1 cellular context compared by ENCODE assay signal in the genomic region with DNA sequence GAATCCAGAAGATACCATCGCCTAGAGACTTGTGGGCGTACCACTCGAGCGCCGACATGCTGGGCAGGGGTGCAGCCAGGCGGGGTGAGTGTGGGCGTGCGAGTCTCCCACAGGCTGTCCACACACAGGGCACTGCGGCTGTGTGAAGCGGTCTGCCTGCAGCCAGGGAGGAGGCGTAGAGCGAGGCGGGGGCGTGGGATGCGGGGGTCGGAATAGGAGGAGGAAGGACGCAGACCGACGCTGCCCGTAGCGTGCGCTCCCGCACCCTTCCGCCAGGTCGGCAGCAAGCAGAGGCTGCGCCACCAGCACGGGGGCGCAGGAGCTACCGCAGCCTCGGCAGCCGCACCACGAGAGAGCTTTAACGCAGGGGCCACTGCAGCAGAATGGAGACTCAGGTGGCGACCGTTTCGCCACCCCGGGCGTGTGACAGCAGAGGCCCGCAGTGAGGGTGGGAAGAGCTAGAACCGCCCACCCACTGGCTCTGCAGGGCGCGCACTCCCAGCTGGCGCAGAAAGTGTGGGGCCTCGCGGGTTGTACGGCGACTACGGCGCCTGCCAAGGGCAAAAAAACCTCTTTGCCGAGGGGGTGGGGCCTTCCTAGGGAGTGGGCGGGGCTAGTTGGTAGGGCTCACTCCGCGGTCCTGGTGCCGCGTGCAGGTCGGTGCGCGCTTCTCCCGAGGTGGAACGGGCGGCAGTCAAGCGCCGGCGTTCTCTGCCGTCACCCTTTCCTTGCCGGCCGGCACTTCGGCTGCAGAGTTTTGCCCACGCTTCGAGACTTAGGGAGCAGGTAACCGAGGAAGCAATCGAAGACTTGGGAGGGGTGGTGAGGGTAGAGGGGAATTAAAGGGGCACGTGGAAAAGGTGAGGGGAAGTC.
TF ChIP-seq lines count a peak whose summit lies in the region.

A gene (minus strand): TSS at position 537 of the 873 bp plus-strand sequence. CDS start 479 bp downstream, at position 58.
A gene with protein sequence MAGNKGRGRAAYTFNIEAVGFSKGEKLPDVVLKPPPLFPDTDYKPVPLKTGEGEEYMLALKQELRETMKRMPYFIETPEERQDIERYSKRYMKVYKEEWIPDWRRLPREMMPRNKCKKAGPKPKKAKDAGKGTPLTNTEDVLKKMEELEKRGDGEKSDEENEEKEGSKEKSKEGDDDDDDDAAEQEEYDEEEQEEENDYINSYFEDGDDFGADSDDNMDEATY (plus strand): TSS at position 630 of the 873 bp plus-strand sequence. CDS start 10,704 bp downstream, outside the sequence.

TF ChIP-seq in GM12878, 131 proteins besides CTCF, POLR2A, EP300 and RAD21 (continued from another document):
- TF ChIP-seq, protein P1, sequence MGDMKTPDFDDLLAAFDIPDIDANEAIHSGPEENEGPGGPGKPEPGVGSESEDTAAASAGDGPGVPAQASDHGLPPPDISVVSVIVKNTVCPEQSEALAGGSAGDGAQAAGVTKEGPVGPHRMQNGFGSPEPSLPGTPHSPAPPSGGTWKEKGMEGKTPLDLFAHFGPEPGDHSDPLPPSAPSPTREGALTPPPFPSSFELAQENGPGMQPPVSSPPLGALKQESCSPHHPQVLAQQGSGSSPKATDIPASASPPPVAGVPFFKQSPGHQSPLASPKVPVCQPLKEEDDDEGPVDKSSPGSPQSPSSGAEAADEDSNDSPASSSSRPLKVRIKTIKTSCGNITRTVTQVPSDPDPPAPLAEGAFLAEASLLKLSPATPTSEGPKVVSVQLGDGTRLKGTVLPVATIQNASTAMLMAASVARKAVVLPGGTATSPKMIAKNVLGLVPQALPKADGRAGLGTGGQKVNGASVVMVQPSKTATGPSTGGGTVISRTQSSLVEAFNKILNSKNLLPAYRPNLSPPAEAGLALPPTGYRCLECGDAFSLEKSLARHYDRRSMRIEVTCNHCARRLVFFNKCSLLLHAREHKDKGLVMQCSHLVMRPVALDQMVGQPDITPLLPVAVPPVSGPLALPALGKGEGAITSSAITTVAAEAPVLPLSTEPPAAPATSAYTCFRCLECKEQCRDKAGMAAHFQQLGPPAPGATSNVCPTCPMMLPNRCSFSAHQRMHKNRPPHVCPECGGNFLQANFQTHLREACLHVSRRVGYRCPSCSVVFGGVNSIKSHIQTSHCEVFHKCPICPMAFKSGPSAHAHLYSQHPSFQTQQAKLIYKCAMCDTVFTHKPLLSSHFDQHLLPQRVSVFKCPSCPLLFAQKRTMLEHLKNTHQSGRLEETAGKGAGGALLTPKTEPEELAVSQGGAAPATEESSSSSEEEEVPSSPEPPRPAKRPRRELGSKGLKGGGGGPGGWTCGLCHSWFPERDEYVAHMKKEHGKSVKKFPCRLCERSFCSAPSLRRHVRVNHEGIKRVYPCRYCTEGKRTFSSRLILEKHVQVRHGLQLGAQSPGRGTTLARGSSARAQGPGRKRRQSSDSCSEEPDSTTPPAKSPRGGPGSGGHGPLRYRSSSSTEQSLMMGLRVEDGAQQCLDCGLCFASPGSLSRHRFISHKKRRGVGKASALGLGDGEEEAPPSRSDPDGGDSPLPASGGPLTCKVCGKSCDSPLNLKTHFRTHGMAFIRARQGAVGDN (IDR thresholded peaks at IDR 0.05), result peak; percentile 53; the same call in 1 of the 2 replicates
- TF ChIP-seq CREB1 (IDR thresholded peaks at IDR 0.05; ENCODE audit: low read depth) (peak; percentile 76), TCF12 (IDR thresholded peaks at IDR 0.05; ENCODE audit: low read depth, low read length) (peak; percentile 81), BACH1 (IDR thresholded peaks at IDR 0.05; ENCODE audit: borderline replicate concordance) (peak; percentile 89), HDAC6 (IDR thresholded peaks at IDR 0.05; ENCODE audit: unreplicated experiment) (peak; percentile 61), IRF4 (IDR thresholded peaks at IDR 0.05; ENCODE audit: low read depth, low read length) (no peak), TBL1XR1 (IDR thresholded peaks at IDR 0.05; ENCODE audit: low read depth, low read length) (no peak; the same call in 1 of the 2 replicates), ZZZ3 (IDR thresholded peaks at IDR 0.05; ENCODE audit: control insufficient read depth, insufficient read length, low read depth) (no peak), HCFC1 (IDR thresholded peaks at IDR 0.05; ENCODE audit: low read length) (peak; percentile 42; the same call in 1 of the 2 replicates), ZNF384 (IDR thresholded peaks at IDR 0.05; ENCODE audit: borderline replicate concordance, low read depth, low read length) (no peak), MYC (IDR thresholded peaks at IDR 0.05; ENCODE audit: insufficient read depth, insufficient read length, insufficient replicate concordance, low read length, severe bottlenecking) (peak; percentile 82), SMARCA5 (IDR thresholded peaks at IDR 0.05) (peak; percentile 89), RAD51 (IDR thresholded peaks at IDR 0.05) (no peak), MEF2B (IDR thresholded peaks at IDR 0.05; ENCODE audit: partially characterized antibody, poor library complexity, severe bottlenecking) (no peak), BHLHE40 (IDR thresholded peaks at IDR 0.05; ENCODE audit: borderline replicate concordance in 1 of 2, low read depth in 2 of 2, low read length in 1 of 2) (peak; percentile 74 to 82), SUZ12 (IDR thresholded peaks at IDR 0.05; ENCODE audit: unreplicated experiment) (no peak), ZSCAN29 (IDR thresholded peaks at IDR 0.05) (no peak), EGR1 (IDR thresholded peaks at IDR 0.05; ENCODE audit: borderline replicate concordance in 1 of 2, low read depth in 2 of 2, low read length in 2 of 2) (peak in 1 of 2 experiments; percentile 99; a peak in 2 of 3 replicates), PAX5 (IDR thresholded peaks at IDR 0.05; ENCODE audit: borderline replicate concordance, low read depth, low read length) (0 out of 2 replicates have a peak, but pooled peaks have one; percentile 19), ZNF274 (IDR thresholded peaks at IDR 0.05; ENCODE audit: insufficient read depth, insufficient read length) (no peak), NBN (IDR thresholded peaks at IDR 0.05) (peak; percentile 95), IKZF2 (IDR thresholded peaks at IDR 0.05) (peak; percentile 50 to 78; a peak in 3 of 4 replicates), GABPA (IDR thresholded peaks at IDR 0.05; ENCODE audit: low read depth) (no peak), RCOR1 (conservative IDR thresholded peaks at IDR 0.05; ENCODE audit: low read depth, low read length) (no peak)
- TF ChIP-seq, protein P2, sequence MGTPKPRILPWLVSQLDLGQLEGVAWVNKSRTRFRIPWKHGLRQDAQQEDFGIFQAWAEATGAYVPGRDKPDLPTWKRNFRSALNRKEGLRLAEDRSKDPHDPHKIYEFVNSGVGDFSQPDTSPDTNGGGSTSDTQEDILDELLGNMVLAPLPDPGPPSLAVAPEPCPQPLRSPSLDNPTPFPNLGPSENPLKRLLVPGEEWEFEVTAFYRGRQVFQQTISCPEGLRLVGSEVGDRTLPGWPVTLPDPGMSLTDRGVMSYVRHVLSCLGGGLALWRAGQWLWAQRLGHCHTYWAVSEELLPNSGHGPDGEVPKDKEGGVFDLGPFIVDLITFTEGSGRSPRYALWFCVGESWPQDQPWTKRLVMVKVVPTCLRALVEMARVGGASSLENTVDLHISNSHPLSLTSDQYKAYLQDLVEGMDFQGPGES (IDR thresholded peaks at IDR 0.05), result no peak
- TF ChIP-seq, protein P3, sequence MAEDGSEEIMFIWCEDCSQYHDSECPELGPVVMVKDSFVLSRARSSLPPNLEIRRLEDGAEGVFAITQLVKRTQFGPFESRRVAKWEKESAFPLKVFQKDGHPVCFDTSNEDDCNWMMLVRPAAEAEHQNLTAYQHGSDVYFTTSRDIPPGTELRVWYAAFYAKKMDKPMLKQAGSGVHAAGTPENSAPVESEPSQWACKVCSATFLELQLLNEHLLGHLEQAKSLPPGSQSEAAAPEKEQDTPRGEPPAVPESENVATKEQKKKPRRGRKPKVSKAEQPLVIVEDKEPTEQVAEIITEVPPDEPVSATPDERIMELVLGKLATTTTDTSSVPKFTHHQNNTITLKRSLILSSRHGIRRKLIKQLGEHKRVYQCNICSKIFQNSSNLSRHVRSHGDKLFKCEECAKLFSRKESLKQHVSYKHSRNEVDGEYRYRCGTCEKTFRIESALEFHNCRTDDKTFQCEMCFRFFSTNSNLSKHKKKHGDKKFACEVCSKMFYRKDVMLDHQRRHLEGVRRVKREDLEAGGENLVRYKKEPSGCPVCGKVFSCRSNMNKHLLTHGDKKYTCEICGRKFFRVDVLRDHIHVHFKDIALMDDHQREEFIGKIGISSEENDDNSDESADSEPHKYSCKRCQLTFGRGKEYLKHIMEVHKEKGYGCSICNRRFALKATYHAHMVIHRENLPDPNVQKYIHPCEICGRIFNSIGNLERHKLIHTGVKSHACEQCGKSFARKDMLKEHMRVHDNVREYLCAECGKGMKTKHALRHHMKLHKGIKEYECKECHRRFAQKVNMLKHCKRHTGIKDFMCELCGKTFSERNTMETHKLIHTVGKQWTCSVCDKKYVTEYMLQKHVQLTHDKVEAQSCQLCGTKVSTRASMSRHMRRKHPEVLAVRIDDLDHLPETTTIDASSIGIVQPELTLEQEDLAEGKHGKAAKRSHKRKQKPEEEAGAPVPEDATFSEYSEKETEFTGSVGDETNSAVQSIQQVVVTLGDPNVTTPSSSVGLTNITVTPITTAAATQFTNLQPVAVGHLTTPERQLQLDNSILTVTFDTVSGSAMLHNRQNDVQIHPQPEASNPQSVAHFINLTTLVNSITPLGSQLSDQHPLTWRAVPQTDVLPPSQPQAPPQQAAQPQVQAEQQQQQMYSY (CRISPR knock-in tag; IDR thresholded peaks at IDR 0.05), result no peak
- TF ChIP-seq, protein P4, sequence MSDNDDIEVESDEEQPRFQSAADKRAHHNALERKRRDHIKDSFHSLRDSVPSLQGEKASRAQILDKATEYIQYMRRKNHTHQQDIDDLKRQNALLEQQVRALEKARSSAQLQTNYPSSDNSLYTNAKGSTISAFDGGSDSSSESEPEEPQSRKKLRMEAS (IDR thresholded peaks at IDR 0.05; ENCODE audit: low read depth, low read length), result peak; percentile 85
- TF ChIP-seq, protein P5, sequence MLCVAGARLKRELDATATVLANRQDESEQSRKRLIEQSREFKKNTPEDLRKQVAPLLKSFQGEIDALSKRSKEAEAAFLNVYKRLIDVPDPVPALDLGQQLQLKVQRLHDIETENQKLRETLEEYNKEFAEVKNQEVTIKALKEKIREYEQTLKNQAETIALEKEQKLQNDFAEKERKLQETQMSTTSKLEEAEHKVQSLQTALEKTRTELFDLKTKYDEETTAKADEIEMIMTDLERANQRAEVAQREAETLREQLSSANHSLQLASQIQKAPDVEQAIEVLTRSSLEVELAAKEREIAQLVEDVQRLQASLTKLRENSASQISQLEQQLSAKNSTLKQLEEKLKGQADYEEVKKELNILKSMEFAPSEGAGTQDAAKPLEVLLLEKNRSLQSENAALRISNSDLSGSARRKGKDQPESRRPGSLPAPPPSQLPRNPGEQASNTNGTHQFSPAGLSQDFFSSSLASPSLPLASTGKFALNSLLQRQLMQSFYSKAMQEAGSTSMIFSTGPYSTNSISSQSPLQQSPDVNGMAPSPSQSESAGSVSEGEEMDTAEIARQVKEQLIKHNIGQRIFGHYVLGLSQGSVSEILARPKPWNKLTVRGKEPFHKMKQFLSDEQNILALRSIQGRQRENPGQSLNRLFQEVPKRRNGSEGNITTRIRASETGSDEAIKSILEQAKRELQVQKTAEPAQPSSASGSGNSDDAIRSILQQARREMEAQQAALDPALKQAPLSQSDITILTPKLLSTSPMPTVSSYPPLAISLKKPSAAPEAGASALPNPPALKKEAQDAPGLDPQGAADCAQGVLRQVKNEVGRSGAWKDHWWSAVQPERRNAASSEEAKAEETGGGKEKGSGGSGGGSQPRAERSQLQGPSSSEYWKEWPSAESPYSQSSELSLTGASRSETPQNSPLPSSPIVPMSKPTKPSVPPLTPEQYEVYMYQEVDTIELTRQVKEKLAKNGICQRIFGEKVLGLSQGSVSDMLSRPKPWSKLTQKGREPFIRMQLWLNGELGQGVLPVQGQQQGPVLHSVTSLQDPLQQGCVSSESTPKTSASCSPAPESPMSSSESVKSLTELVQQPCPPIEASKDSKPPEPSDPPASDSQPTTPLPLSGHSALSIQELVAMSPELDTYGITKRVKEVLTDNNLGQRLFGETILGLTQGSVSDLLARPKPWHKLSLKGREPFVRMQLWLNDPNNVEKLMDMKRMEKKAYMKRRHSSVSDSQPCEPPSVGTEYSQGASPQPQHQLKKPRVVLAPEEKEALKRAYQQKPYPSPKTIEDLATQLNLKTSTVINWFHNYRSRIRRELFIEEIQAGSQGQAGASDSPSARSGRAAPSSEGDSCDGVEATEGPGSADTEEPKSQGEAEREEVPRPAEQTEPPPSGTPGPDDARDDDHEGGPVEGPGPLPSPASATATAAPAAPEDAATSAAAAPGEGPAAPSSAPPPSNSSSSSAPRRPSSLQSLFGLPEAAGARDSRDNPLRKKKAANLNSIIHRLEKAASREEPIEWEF (IDR thresholded peaks at IDR 0.05; ENCODE audit: insufficient replicate concordance, low read depth, low read length), result no peak
- TF ChIP-seq, protein P6, sequence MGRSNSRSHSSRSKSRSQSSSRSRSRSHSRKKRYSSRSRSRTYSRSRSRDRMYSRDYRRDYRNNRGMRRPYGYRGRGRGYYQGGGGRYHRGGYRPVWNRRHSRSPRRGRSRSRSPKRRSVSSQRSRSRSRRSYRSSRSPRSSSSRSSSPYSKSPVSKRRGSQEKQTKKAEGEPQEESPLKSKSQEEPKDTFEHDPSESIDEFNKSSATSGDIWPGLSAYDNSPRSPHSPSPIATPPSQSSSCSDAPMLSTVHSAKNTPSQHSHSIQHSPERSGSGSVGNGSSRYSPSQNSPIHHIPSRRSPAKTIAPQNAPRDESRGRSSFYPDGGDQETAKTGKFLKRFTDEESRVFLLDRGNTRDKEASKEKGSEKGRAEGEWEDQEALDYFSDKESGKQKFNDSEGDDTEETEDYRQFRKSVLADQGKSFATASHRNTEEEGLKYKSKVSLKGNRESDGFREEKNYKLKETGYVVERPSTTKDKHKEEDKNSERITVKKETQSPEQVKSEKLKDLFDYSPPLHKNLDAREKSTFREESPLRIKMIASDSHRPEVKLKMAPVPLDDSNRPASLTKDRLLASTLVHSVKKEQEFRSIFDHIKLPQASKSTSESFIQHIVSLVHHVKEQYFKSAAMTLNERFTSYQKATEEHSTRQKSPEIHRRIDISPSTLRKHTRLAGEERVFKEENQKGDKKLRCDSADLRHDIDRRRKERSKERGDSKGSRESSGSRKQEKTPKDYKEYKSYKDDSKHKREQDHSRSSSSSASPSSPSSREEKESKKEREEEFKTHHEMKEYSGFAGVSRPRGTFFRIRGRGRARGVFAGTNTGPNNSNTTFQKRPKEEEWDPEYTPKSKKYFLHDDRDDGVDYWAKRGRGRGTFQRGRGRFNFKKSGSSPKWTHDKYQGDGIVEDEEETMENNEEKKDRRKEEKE (IDR thresholded peaks at IDR 0.05), result no peak
